ENCODE assay signal across 12 cellular contexts in the genomic region with DNA sequence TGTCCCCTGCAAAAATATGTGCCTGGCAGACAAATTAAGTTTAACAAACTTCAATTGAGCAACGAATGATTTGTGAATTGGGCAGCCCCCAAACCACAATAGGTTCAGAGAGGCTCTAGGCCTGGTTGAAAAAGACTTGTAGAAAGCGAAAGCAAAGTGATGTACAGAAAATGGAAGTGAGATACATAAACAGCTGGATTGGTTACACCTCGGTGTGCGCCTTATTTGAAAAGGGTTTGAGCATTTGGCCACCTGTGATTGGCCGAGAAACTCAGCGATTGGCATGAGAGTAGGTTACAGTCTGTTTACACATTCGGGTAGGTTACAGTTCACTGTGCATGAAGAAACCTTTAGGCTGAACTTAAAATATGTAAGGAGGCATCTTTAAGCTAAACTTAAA.
DNase-seq lines count a peak whose midpoint lies in the region; ATAC-seq, FAIRE-seq and TF ChIP-seq lines count a peak whose summit lies in the region.
"Had no signal": no experiment of that assay in that cellular context is flagged by ENCODE, and none has a peak within 500 bp of the region (broad histone marks: within the 10 kb centered on the region; RNA-seq: fewer than 3 reads in every experiment).

No MANE protein-coding gene starts in this region.

- no peak overlapping the region; the same call in 1 of the 2 replicates for H3K4me2 ChIP-seq in GM12878 (ENCODE audit: control insufficient read depth, insufficient read depth)
- no peak overlapping the region for H3K4me2 ChIP-seq in osteoblast (ENCODE audit: insufficient read depth, low read length)

- no peaks in the 10 kb centered on the region for H3K4me1 Mint-ChIP-seq in HFFc6 (ENCODE audit: low read depth)

- RAD21 ChIA-PET in GM12878 (lab: Charles Lee; ENCODE audit: unreplicated experiment), result no interaction called here

- H3K36me3 ChIP-seq in GM12878 (ENCODE audit: control insufficient read depth in 2 of 2, insufficient read depth in 2 of 2, low read length in 1 of 2) (no peaks in the 10 kb centered on the region), osteoblast (ENCODE audit: insufficient read depth, low read length) (no peaks in the 10 kb centered on the region)

- no peak overlapping the region for H3K9ac ChIP-seq in GM12878 (ENCODE audit: control insufficient read depth, insufficient read depth, low read length)

- TF ChIP-seq RAD21 in GM12878 (IDR thresholded peaks at IDR 0.05; ENCODE audit: insufficient read depth, low read depth, low read length), result no peak

- H3K27ac ChIP-seq in GM12878 (ENCODE audit: control insufficient read depth, insufficient read depth) (peak overlapping the region; percentile 37; the same call in 1 of the 2 replicates), osteoblast (ENCODE audit: low read depth, low read length) (no peak overlapping the region)

- H3K4me3 Mint-ChIP-seq in HFFc6, result no peak overlapping the region

- peak; percentile 89 for FAIRE-seq in GM12878 (lab: Jason Lieb, UNC)
- FAIRE-seq: colon had no signal

- in situ Hi-C loops in GM12878 (cut with MboI), result no loop called here

- no peak for TF ChIP-seq EP300 in GM12878 (IDR thresholded peaks at IDR 0.05; ENCODE audit: borderline replicate concordance in 1 of 2, control insufficient read depth in 1 of 2, low read depth in 2 of 2, low read length in 2 of 2)

- no peaks in the 10 kb centered on the region for H3K79me2 ChIP-seq in GM12878 (ENCODE audit: control insufficient read depth, insufficient read depth, low read length)
- no peaks in the 10 kb centered on the region for H3K79me2 ChIP-seq in osteoblast (ENCODE audit: insufficient read depth, low read length)

- H3K4me3 ChIP-seq in GM12878 (no peak overlapping the region), osteoblast (ENCODE audit: insufficient read depth, low read length) (no peak overlapping the region)

- BruUV-seq in GM12878 (replicated peaks; lab: Mats Ljungman, UMichigan), result no TSS peak

- no peaks in the 10 kb centered on the region for H3K36me3 Mint-ChIP-seq in HFFc6 (ENCODE audit: low read depth)

- no peaks in the 10 kb centered on the region for H3K9me3 ChIP-seq in GM12878 (replicated peaks; ENCODE audit: control insufficient read depth, insufficient read depth, low read length)
- H3K9me3 ChIP-seq in osteoblast (ENCODE audit: low read depth, low read length), result no peaks in the 10 kb centered on the region

- peak; percentile 53 for DNase-seq in GM12878 (ENCODE audit: low read depth, low spot score)
- no peak for DNase-seq in NCI-H2171 treated with DMSO at 0.1 percent for 48 hours (lab: John Stamatoyannopoulos, UW)
- no peak for DNase-seq in osteoblast (ENCODE audit: insufficient read length, low spot score, missing footprints)
- no peak for DNase-seq in inferior parietal cortex (ENCODE audit: extremely low spot score)
- no peak for DNase-seq in HFFc6
- DNase-seq: DMS79 treated with DMSO at 0.1 percent for 48 hours; stimulated activated CD4-positive, alpha-beta T cell treated with anti-CD3 and anti-CD28 coated beads, Interleukin-12 subunit alpha, Interleukin-12 subunit beta, amount 100 ng/mL, for 4 hours; substantia nigra had no signal

- ATAC-seq in GM18867 (IDR thresholded peaks at IDR 0.05; ENCODE audit: unreplicated experiment) (peak; percentile 92), GM21423 (IDR thresholded peaks at IDR 0.05; ENCODE audit: unreplicated experiment) (peak; percentile 89), HG03097 (IDR thresholded peaks at IDR 0.05; ENCODE audit: low FRiP score, unreplicated experiment) (peak; percentile 94), GM12878 (peak; percentile 90)

- WGBS in GM12878 (ENCODE audit: insufficient coverage, insufficient replicate concordance, low lambda C conversion rate, missing lambda C conversion rate), result 8% methylated on average over 7 of the region's 7 CpGs

- peaks cover 9% of the 10 kb centered on the region for H3K4me1 ChIP-seq in GM12878 (ENCODE audit: control insufficient read depth, insufficient read depth, low read length)
- H3K4me1 ChIP-seq in osteoblast (ENCODE audit: insufficient read depth, low read length), result no peaks in the 10 kb centered on the region

- no peaks in the 10 kb centered on the region for H3K27me3 ChIP-seq in GM12878 (replicated peaks in 1 of 2; ENCODE audit: control insufficient read depth in 2 of 2, insufficient read depth in 2 of 2, low read length in 1 of 2)
- H3K27me3 ChIP-seq in osteoblast (ENCODE audit: insufficient read depth, low read length), result no peaks in the 10 kb centered on the region

- SMC1A ChIA-PET in GM12878 (lab: Charles Lee; ENCODE audit: uncharacterized antibody, unreplicated experiment), result interaction anchor here (1.4 kb wide), 1 partner anchor 11 kb away, joined by 3 read pairs; no protein-coding TSS in a partner anchor

- peak overlapping the region; percentile 72 for H2AFZ ChIP-seq in GM12878 (ENCODE audit: control insufficient read depth, low read depth, low read length)
- H2AFZ ChIP-seq in osteoblast (ENCODE audit: low read length), result no peak overlapping the region

- H4K20me1 ChIP-seq in GM12878 (ENCODE audit: control insufficient read depth, insufficient read depth) (no peaks in the 10 kb centered on the region), osteoblast (ENCODE audit: insufficient read depth, low read length) (no peaks in the 10 kb centered on the region)

- CTCF ChIA-PET in GM12878 (lab: Yijun Ruan, JAX), result interaction anchor here (1.1 kb wide), 1 partner anchor 63 kb away, joined by 3 read pairs; no protein-coding TSS in a partner anchor

- no peaks in the 10 kb centered on the region; the same call in none of the 2 replicates for H3K27me3 Mint-ChIP-seq in HFFc6 (ENCODE audit: insufficient read depth)

- H3K27ac Mint-ChIP-seq in HFFc6, result no peak overlapping the region

- intact Hi-C loops in GM12878 (cut with micrococcal nuclease; ENCODE audit: unreplicated experiment), result no loop called here

- H3K9me3 Mint-ChIP-seq in HFFc6, result no peaks in the 10 kb centered on the region

- POLR2A ChIA-PET in GM12878 (lab: Charles Lee), result no interaction called here

- TF ChIP-seq CTCF in GM12878 (IDR thresholded peaks at IDR 0.05 in 2 of 3, conservative IDR thresholded peaks at IDR 0.05 in 1 of 3; ENCODE audit: control insufficient read depth in 2 of 3, extremely low read depth in 1 of 3, insufficient read depth in 1 of 3, low read depth in 3 of 3, low read length in 3 of 3) (no peak), osteoblast (IDR thresholded peaks at IDR 0.05; ENCODE audit: extremely low read depth, low read depth, low read length) (no peak), HFFc6 (IDR thresholded peaks at IDR 0.05) (no peak)

- no peak for TF ChIP-seq POLR2A in GM12878 (IDR thresholded peaks at IDR 0.05; ENCODE audit: low read depth, low read length)

TF ChIP-seq in GM12878, 131 proteins besides CTCF, POLR2A, EP300 and RAD21 (continues in another document):
- no peak for TF ChIP-seq ETV6 (conservative IDR thresholded peaks at IDR 0.05 in 1 of 2, IDR thresholded peaks at IDR 0.05 in 1 of 2; ENCODE audit: borderline replicate concordance in 1 of 2, low read depth in 1 of 2)
- TF ChIP-seq, protein P1, sequence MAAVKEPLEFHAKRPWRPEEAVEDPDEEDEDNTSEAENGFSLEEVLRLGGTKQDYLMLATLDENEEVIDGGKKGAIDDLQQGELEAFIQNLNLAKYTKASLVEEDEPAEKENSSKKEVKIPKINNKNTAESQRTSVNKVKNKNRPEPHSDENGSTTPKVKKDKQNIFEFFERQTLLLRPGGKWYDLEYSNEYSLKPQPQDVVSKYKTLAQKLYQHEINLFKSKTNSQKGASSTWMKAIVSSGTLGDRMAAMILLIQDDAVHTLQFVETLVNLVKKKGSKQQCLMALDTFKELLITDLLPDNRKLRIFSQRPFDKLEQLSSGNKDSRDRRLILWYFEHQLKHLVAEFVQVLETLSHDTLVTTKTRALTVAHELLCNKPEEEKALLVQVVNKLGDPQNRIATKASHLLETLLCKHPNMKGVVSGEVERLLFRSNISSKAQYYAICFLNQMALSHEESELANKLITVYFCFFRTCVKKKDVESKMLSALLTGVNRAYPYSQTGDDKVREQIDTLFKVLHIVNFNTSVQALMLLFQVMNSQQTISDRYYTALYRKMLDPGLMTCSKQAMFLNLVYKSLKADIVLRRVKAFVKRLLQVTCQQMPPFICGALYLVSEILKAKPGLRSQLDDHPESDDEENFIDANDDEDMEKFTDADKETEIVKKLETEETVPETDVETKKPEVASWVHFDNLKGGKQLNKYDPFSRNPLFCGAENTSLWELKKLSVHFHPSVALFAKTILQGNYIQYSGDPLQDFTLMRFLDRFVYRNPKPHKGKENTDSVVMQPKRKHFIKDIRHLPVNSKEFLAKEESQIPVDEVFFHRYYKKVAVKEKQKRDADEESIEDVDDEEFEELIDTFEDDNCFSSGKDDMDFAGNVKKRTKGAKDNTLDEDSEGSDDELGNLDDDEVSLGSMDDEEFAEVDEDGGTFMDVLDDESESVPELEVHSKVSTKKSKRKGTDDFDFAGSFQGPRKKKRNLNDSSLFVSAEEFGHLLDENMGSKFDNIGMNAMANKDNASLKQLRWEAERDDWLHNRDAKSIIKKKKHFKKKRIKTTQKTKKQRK (IDR thresholded peaks at IDR 0.05; ENCODE audit: low read depth, low read length), result no peak
- no peak for TF ChIP-seq ZNF217 (IDR thresholded peaks at IDR 0.05)
- TF ChIP-seq, protein P2, sequence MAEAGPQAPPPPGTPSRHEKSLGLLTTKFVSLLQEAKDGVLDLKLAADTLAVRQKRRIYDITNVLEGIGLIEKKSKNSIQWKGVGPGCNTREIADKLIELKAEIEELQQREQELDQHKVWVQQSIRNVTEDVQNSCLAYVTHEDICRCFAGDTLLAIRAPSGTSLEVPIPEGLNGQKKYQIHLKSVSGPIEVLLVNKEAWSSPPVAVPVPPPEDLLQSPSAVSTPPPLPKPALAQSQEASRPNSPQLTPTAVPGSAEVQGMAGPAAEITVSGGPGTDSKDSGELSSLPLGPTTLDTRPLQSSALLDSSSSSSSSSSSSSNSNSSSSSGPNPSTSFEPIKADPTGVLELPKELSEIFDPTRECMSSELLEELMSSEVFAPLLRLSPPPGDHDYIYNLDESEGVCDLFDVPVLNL (IDR thresholded peaks at IDR 0.05; ENCODE audit: low read depth, low read length), result peak; percentile 85
- no peak for TF ChIP-seq CBX5 (IDR thresholded peaks at IDR 0.05; ENCODE audit: low read depth)
- no peak for TF ChIP-seq TAF1 (IDR thresholded peaks at IDR 0.05; ENCODE audit: borderline replicate concordance, low read depth, low read length)
- 0 out of 2 replicates have a peak, but pooled peaks have one; percentile 20 for TF ChIP-seq TCF12 (IDR thresholded peaks at IDR 0.05; ENCODE audit: low read depth, low read length)
- TF ChIP-seq NFIC (IDR thresholded peaks at IDR 0.05; ENCODE audit: low read depth, low read length), result no peak
- no peak for TF ChIP-seq SREBF2 (IDR thresholded peaks at IDR 0.05; ENCODE audit: low read length)
- no peak for TF ChIP-seq CHD1 (IDR thresholded peaks at IDR 0.05; ENCODE audit: low read depth, low read length)
- no peak for TF ChIP-seq SMC3 (IDR thresholded peaks at IDR 0.05; ENCODE audit: borderline replicate concordance, low read length)
- peak; percentile 37; the same call in 1 of the 2 replicates for TF ChIP-seq FOXK2 (IDR thresholded peaks at IDR 0.05)
- no peak for TF ChIP-seq SMARCA5 (IDR thresholded peaks at IDR 0.05)
- TF ChIP-seq ATF7 (IDR thresholded peaks at IDR 0.05; ENCODE audit: low read depth), result peak; percentile 26; the same call in 1 of the 2 replicates
- no peak for TF ChIP-seq IKZF1 (conservative IDR thresholded peaks at IDR 0.05)
